Comparison of ENCODE assay signal across 20 cellular contexts in genomic region chr7:31904006-31904405, GRCh38.
DNase-seq lines count a peak whose midpoint lies in the region; ATAC-seq and TF ChIP-seq lines count a peak whose summit lies in the region.
"Had no signal": no experiment of that assay in that cellular context is flagged by ENCODE, and none has a peak within 500 bp of the region (broad histone marks: within the 10 kb centered on the region; RNA-seq: fewer than 3 reads in every experiment).

No MANE protein-coding gene starts in this region.

- peak overlapping the region; percentile 38 for H3K27ac Mint-ChIP-seq in osteocyte (ENCODE audit: unreplicated experiment)
- H3K27ac Mint-ChIP-seq: B cell; CD4-positive, alpha-beta T cell; CD8-positive, alpha-beta T cell had no signal

- peaks cover 58% of the 10 kb centered on the region for H3K4me1 ChIP-seq in left ventricle myocardium inferior
- H3K4me1 ChIP-seq in right atrium auricular region, result peaks cover 0 to 4% of the 10 kb centered on the region in 2 donors
- peaks cover 3% of the 10 kb centered on the region for H3K4me1 ChIP-seq in right cardiac atrium (ENCODE audit: control insufficient read depth, insufficient read depth, low read length)
- H3K4me1 ChIP-seq: BLaER1 treated with 17β-estradiol and CSF1 and Interleukin-3, amounts not matched to agents 10 nM and 100 nM had no signal

- intact Hi-C loops in Right ventricle myocardium superior (cut with DNase I) (no loop called here), Right ventricle myocardium inferior (cut with DNase I) (no loop called here), left ventricle myocardium inferior (cut with micrococcal nuclease) (no loop called here), right cardiac atrium (cut with DNase I) (no loop called here)

- H3K4me3 Mint-ChIP-seq in osteocyte (ENCODE audit: unreplicated experiment), result no peak overlapping the region
- H3K4me3 Mint-ChIP-seq: B cell; CD4-positive, alpha-beta T cell; CD8-positive, alpha-beta T cell had no signal

- 55% methylated on average over 3 of the region's 3 CpGs for WGBS in right cardiac atrium

- no peaks in the 10 kb centered on the region for H3K9me3 Mint-ChIP-seq in osteocyte (ENCODE audit: unreplicated experiment)
- H3K9me3 Mint-ChIP-seq: CD4-positive, alpha-beta T cell had no signal

- peaks cover 21% of the 10 kb centered on the region for H3K4me1 Mint-ChIP-seq in osteocyte (ENCODE audit: unreplicated experiment)
- H3K4me1 Mint-ChIP-seq: B cell had no signal

- H3K27me3 ChIP-seq in left ventricle myocardium inferior (ENCODE audit: low read depth) (no peaks in the 10 kb centered on the region), right atrium auricular region (no peaks in the 10 kb centered on the region), right cardiac atrium (ENCODE audit: control insufficient read depth, insufficient read depth) (no peaks in the 10 kb centered on the region)
- H3K27me3 ChIP-seq: BLaER1 treated with 17β-estradiol and CSF1 and Interleukin-3, amounts not matched to agents 10 nM and 100 nM had no signal

- no peaks in the 10 kb centered on the region for H3K36me3 ChIP-seq in left ventricle myocardium inferior
- H3K36me3 ChIP-seq in right atrium auricular region, result no peaks in the 10 kb centered on the region
- H3K36me3 ChIP-seq: BLaER1 treated with 17β-estradiol and CSF1 and Interleukin-3, amounts not matched to agents 10 nM and 100 nM had no signal

- H3K4me3 ChIP-seq in left ventricle myocardium inferior (no peak overlapping the region), right atrium auricular region (no peak overlapping the region), right cardiac atrium (ENCODE audit: low read length) (no peak overlapping the region)
- H3K4me3 ChIP-seq: A549; BLaER1 treated with 17β-estradiol and CSF1 and Interleukin-3, amounts not matched to agents 10 nM and 100 nM had no signal

- no peaks in the 10 kb centered on the region for H3K36me3 Mint-ChIP-seq in osteocyte (ENCODE audit: unreplicated experiment)
- H3K36me3 Mint-ChIP-seq: CD8-positive, alpha-beta T cell had no signal

- DNase-seq in Right ventricle myocardium superior (no peak), Right ventricle myocardium inferior (ENCODE audit: missing footprints) (no peak), left ventricle myocardium inferior (no peak), right atrium auricular region (ENCODE audit: low spot score) (no peak), right cardiac atrium (no peak), osteocyte (ENCODE audit: extremely low spot score, unreplicated experiment) (no peak), globus pallidus (ENCODE audit: low spot score) (no peak), ureter (ENCODE audit: low spot score) (no peak)
- DNase-seq: AML-193; Caco-2; Calu3; CD4-positive, alpha-beta T cell; CD8-positive, alpha-beta T cell; DMS79 treated with DMSO at 0.1 percent for 48 hours; GF-D8 had no signal

- TF ChIP-seq CTCF in left ventricle myocardium inferior (IDR thresholded peaks at IDR 0.05; ENCODE audit: borderline replicate concordance) (no peak), right atrium auricular region (IDR thresholded peaks at IDR 0.05) (no peak), osteocyte (IDR thresholded peaks at IDR 0.05) (no peak)

- H3K27ac ChIP-seq in left ventricle myocardium inferior (replicated peaks) (peak overlapping the region; percentile 67), right atrium auricular region (peak overlapping the region in 1 of 2 donors; percentile 42), right cardiac atrium (ENCODE audit: low read length) (no peak overlapping the region)
- H3K27ac ChIP-seq: 22Rv1; A549; BLaER1 treated with 17β-estradiol and CSF1 and Interleukin-3, amounts not matched to agents 10 nM and 100 nM; C4-2B had no signal

- H3K27me3 Mint-ChIP-seq in osteocyte (ENCODE audit: unreplicated experiment), result no peaks in the 10 kb centered on the region
- H3K27me3 Mint-ChIP-seq: B cell; CD4-positive, alpha-beta T cell had no signal

- peak; percentile 37 for ATAC-seq in Right ventricle myocardium superior (ENCODE audit: poor library complexity)
- no peak for ATAC-seq in Right ventricle myocardium inferior
- ATAC-seq in right cardiac atrium, result peak; percentile 49 to 64
- ATAC-seq: A549; CD8-positive, alpha-beta T cell had no signal

- no peaks in the 10 kb centered on the region for H3K9me3 ChIP-seq in left ventricle myocardium inferior (replicated peaks)
- H3K9me3 ChIP-seq in right atrium auricular region, result no peaks in the 10 kb centered on the region
- H3K9me3 ChIP-seq in right cardiac atrium (ENCODE audit: control insufficient read depth, low read length), result no peaks in the 10 kb centered on the region
- H3K9me3 ChIP-seq: A549, Caco-2 had no signal
